ENCODE assay signal across 8 cellular contexts in the genomic region with DNA sequence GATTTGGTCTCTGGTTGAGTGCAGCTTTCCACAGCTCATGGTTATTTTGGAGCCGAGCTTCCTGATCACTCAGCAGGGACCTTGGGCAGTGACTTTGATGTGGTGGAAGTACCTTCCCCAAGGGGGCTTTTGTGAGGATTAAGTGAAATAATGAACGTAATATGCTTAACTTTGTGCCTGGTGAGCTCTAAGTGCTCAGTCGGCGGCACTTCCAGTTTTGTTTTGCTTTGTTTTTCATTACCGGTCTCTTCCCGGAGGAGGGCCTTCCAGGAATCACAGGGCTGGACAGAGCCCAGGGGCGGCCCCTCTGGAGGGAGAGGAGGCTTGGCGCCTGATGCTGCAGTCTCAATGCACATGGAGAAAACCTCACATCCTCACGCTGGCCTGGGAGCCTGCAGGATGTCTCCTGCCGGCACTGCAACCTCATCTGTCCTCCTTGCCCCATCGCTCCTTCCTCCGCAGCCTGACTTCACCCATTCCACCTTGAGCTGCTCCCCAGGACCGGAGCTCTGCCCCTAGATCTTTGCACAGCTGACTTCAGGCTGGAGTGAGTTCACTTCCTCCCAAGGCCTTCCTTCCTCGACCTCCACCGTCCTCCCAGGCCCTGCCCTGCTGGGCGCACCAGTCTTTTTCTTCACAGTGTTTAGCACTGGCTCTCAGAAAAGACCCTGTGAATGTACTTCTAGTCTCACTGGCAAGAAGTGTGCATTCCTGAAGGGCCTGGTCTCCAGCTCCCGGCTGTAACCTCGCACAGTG. TPM values are rescaled to one million over a fixed set of nuclear protein-coding genes. Genes with fewer than 3 reads are reported as not detected.
A peak's percentile ranks its signal among the peaks of the same experiment; 100 is the strongest.
DNase-seq lines count a peak whose midpoint lies in the region; ATAC-seq and TF ChIP-seq lines count a peak whose summit lies in the region.

No MANE protein-coding gene starts in this region.

- peak overlapping the region; percentile 77 to 83 for H3K4me3 ChIP-seq in CD4-positive, alpha-beta memory T cell (ENCODE audit: low read length in 2 of 2)
- peak overlapping the region; percentile 88 to 98 (median 96) for H3K4me3 ChIP-seq in breast epithelium

- peaks cover 32 to 70% (median 50%) of the 10 kb centered on the region in 4 donors for H3K4me1 Mint-ChIP-seq in CD4-positive, alpha-beta memory T cell
- H3K4me1 Mint-ChIP-seq in stimulated activated effector memory CD8-positive, alpha-beta T cell treated with anti-CD3 and anti-CD28 coated beads, Interleukin-12 subunit alpha, Interleukin-12 subunit beta, amount 100 ng/mL, for 72 hours, result peaks cover 64% of the 10 kb centered on the region

- peak overlapping the region; percentile 92 for H3K27ac ChIP-seq in CD4-positive, alpha-beta memory T cell (ENCODE audit: low read depth, low read length)
- H3K27ac ChIP-seq in breast epithelium, result peak overlapping the region; percentile 91 to 98

- no peaks in the 10 kb centered on the region for H3K9me3 ChIP-seq in CD4-positive, alpha-beta memory T cell (ENCODE audit: control insufficient read depth in 1 of 2, low read length in 2 of 2)
- H3K9me3 ChIP-seq in breast epithelium, result no peaks in the 10 kb centered on the region

- no peak for TF ChIP-seq POLR2A in breast epithelium (IDR thresholded peaks at IDR 0.05)

- no peak for ATAC-seq in stimulated activated effector memory CD8-positive, alpha-beta T cell treated with anti-CD3 and anti-CD28 coated beads, Interleukin-12 subunit alpha, Interleukin-12 subunit beta, amount 100 ng/mL, for 72 hours
- no peak for ATAC-seq in HG03175 (IDR thresholded peaks at IDR 0.05; ENCODE audit: unreplicated experiment)
- ATAC-seq in HG02759 (IDR thresholded peaks at IDR 0.05; ENCODE audit: unreplicated experiment), result no peak

- intact Hi-C loops in CD4-positive, alpha-beta memory T cell (cut with micrococcal nuclease), result loop anchor here (2.0 kb wide), 1 partner anchor 14 kb away; no protein-coding TSS in a partner anchor
- intact Hi-C loops in breast epithelium (cut with DNase I; ENCODE audit: low total_unique reads), result loop anchor here (1.0 kb wide), 1 partner anchor 14 kb away; no protein-coding TSS in a partner anchor

- H3K4me3 Mint-ChIP-seq in CD4-positive, alpha-beta memory T cell, result peak overlapping the region; percentile 89 to 98 (median 93)
- peak overlapping the region; percentile 88 for H3K4me3 Mint-ChIP-seq in stimulated activated effector memory CD8-positive, alpha-beta T cell treated with anti-CD3 and anti-CD28 coated beads, Interleukin-12 subunit alpha, Interleukin-12 subunit beta, amount 100 ng/mL, for 72 hours

- CTCF ChIA-PET in CD4-positive, alpha-beta memory T cell (lab: Charles Lee; ENCODE audit: partially characterized antibody), result interaction anchor here (1.1 to 10.1 kb wide), 13 partner anchors 11 to 178 kb away, joined by 3 to 158 read pairs (median 6); a partner anchor contains a TSS

- H3K27ac Mint-ChIP-seq in CD4-positive, alpha-beta memory T cell, result peak overlapping the region; percentile 92 to 100 (median 96)
- H3K27ac Mint-ChIP-seq in stimulated activated effector memory CD8-positive, alpha-beta T cell treated with anti-CD3 and anti-CD28 coated beads, Interleukin-12 subunit alpha, Interleukin-12 subunit beta, amount 100 ng/mL, for 72 hours, result peak overlapping the region; percentile 78

- POLR2A ChIA-PET in CD4-positive, alpha-beta memory T cell (lab: Charles Lee; ENCODE audit: partially characterized antibody), result interaction anchor here (1.4 to 8.7 kb wide), 9 partner anchors 12 to 178 kb away, joined by 4 to 163 read pairs (median 33); a partner anchor contains a TSS

- no peak for TF ChIP-seq CTCF in breast epithelium (IDR thresholded peaks at IDR 0.05)

- H3K36me3 Mint-ChIP-seq in CD4-positive, alpha-beta memory T cell, result peaks cover 18 to 30% of the 10 kb centered on the region in 2 donors
- peaks cover 60% of the 10 kb centered on the region for H3K36me3 Mint-ChIP-seq in stimulated activated effector memory CD8-positive, alpha-beta T cell treated with anti-CD3 and anti-CD28 coated beads, Interleukin-12 subunit alpha, Interleukin-12 subunit beta, amount 100 ng/mL, for 72 hours

- peaks cover 0 to 1% (median 0%) of the 10 kb centered on the region in 8 donors for H3K9me3 Mint-ChIP-seq in CD4-positive, alpha-beta memory T cell
- H3K9me3 Mint-ChIP-seq in stimulated activated effector memory CD8-positive, alpha-beta T cell treated with anti-CD3 and anti-CD28 coated beads, Interleukin-12 subunit alpha, Interleukin-12 subunit beta, amount 100 ng/mL, for 72 hours, result no peaks in the 10 kb centered on the region

- no peaks in the 10 kb centered on the region for H3K27me3 Mint-ChIP-seq in CD4-positive, alpha-beta memory T cell

- H3K27me3 ChIP-seq in CD4-positive, alpha-beta memory T cell (ENCODE audit: insufficient read depth, low read length), result no peaks in the 10 kb centered on the region
- H3K27me3 ChIP-seq in breast epithelium, result no peaks in the 10 kb centered on the region

- no peaks in the 10 kb centered on the region for H3K36me3 ChIP-seq in CD4-positive, alpha-beta memory T cell (ENCODE audit: insufficient read depth, low read length)
- no peaks in the 10 kb centered on the region for H3K36me3 ChIP-seq in breast epithelium

- peak in 4 of 5 donors; percentile 17 to 42 (median 32) for DNase-seq in CD4-positive, alpha-beta memory T cell
- DNase-seq in NCI-H82 (lab: John Stamatoyannopoulos, UW) (peak; percentile 65), breast epithelium (ENCODE audit: low spot score in 2 of 2) (peak; percentile 62 to 67), kidney glomerular epithelial cell (lab: John Stamatoyannopoulos, UW) (peak; percentile 14)
- DNase-seq in stimulated activated effector memory CD8-positive, alpha-beta T cell treated with anti-CD3 and anti-CD28 coated beads, Interleukin-12 subunit alpha, Interleukin-12 subunit beta, amount 100 ng/mL, for 72 hours (ENCODE audit: low spot score in 2 of 2), result no peak
- DNase-seq in activated CD8-positive, alpha-beta memory T cell treated with anti-CD3 and anti-CD28 coated beads, Interleukin-2, amount 50 U/mL, for 4 hours, result no peak

- peaks cover 56% of the 10 kb centered on the region for H3K4me1 ChIP-seq in CD4-positive, alpha-beta memory T cell (ENCODE audit: insufficient read depth, low read length)
- H3K4me1 ChIP-seq in breast epithelium, result peaks cover 36 to 49% of the 10 kb centered on the region in 2 donors

RNA-seq across cellular contexts. Expression of a gene that starts 1.6 kb away (rescaled TPM):
- 10 to 100 TPM; 31.2 to 32.4 TPM for total RNA-seq in CD4-positive, alpha-beta memory T cell
- polyA plus RNA-seq in CD4-positive, alpha-beta memory T cell, result 10 to 100 TPM; 15.3 to 36.0 TPM
- total RNA-seq in breast epithelium, result 10 to 100 TPM; 29.8 to 71.4 (median 58.7) TPM

RNA-seq across cellular contexts. Expression of a gene that starts 48.2 kb away (rescaled TPM):
- 10 to 100 TPM; 29.3 to 30.1 TPM for total RNA-seq in CD4-positive, alpha-beta memory T cell
- polyA plus RNA-seq in CD4-positive, alpha-beta memory T cell, result 10 to 100 TPM; 22.7 to 23.6 TPM
- 100 to 1,000 TPM in 1 of 3 donors, 10 to 100 TPM in 2; 42.7 to 230 (median 53.7) TPM for total RNA-seq in breast epithelium

Comparison
In these comparisons a context has a peak if more than half of its experiments do, and no peak if none do; other contexts are left out.
1. DNase-seq: peak in CD4-positive, alpha-beta memory T cell (4 of 5), NCI-H82 (single experiment), breast epithelium (2 of 2) and kidney glomerular epithelial cell (single experiment); none in stimulated activated effector memory CD8-positive, alpha-beta T cell treated with anti-CD3 and anti-CD28 coated beads, Interleukin-12 subunit alpha, Interleukin-12 subunit beta, amount 100 ng/mL, for 72 hours (0 of 2) and activated CD8-positive, alpha-beta memory T cell treated with anti-CD3 and anti-CD28 coated beads, Interleukin-2, amount 50 U/mL, for 4 hours (single experiment).